In the genomic region with DNA sequence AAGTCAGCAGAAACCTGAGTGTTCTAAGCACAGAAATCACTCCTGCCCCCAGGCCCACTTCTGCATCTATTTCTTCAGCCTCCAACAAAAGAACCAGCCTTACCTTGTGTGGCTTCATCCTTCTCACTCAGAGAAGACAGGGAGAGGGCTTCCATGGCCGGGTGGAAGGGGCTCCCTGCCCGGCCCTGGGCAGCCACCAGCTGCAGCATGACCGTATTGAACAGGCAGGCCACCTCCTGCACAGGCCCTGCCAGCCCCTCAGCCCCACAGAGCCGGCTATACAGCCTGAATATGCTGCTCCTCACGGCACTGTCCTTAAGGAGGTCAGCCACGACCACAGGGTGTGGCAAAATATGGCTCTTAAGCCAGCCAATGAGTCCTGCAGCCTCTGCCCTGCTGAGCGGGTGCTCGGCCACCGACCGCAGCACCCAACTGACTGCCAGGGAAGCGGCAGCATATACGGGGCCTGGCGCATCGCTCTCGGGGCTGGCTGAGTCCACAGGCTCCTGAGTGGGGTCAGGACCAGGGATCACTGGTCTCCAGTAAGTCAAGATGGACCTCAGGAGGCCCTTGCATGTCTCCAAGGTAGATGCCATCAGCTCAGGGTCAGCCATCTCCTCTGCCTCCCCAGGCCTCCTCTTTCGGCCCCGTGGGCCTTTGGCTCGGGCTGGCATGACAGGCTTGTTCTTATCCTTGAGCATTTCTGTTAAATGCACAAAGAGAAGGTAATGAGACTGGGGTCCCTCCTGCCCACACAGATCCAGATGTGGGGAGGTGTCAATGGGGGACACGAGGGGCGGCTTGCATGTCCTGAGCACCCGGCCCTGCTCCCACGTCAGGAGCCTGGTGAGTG, we compare ENCODE assay signal across 16 cellular contexts. TPM values are rescaled to one million over a fixed set of nuclear protein-coding genes. Genes with fewer than 3 reads are reported as not detected.
DNase-seq lines count a peak whose midpoint lies in the region; ATAC-seq, FAIRE-seq and TF ChIP-seq lines count a peak whose summit lies in the region.
"Had no signal": no experiment of that assay in that cellular context is flagged by ENCODE, and none has a peak within 500 bp of the region (broad histone marks: within the 10 kb centered on the region; RNA-seq: fewer than 3 reads in every experiment).

No MANE protein-coding gene starts in this region.

- H3K4me1 ChIP-seq in HepG2 (ENCODE audit: insufficient read depth, low read length), result peaks cover 14% of the 10 kb centered on the region
- H3K4me1 ChIP-seq: HAP-1 had no signal

- no TSS peak for BruUV-seq in HepG2 (replicated peaks; lab: Mats Ljungman, UMichigan)

- H4K20me1 ChIP-seq in HepG2 (ENCODE audit: insufficient read depth, low read length), result no peaks in the 10 kb centered on the region

- H3K9me3 Mint-ChIP-seq in activated T-cell treated with anti-CD3 and anti-CD28 coated beads, Interleukin-2, amount 50 U/mL, for 24 hours, result no peaks in the 10 kb centered on the region
- H3K9me3 Mint-ChIP-seq in stimulated activated effector memory CD8-positive, alpha-beta T cell treated with anti-CD3 and anti-CD28 coated beads, Interleukin-12 subunit alpha, Interleukin-12 subunit beta, amount 100 ng/mL, for 72 hours, result no peaks in the 10 kb centered on the region
- H3K9me3 Mint-ChIP-seq in activated naive CD8-positive, alpha-beta T cell treated with anti-CD3 and anti-CD28 coated beads for 36 hours, result no peaks in the 10 kb centered on the region
- H3K9me3 Mint-ChIP-seq: CD4-positive, CD25-positive, alpha-beta regulatory T cell had no signal

- H3K4me2 ChIP-seq in HepG2 (ENCODE audit: low read depth, low read length), result no peak overlapping the region
- H3K4me2 ChIP-seq: BLaER1 treated with 17β-estradiol and CSF1 and Interleukin-3, amounts not matched to agents 10 nM and 100 nM had no signal

- peaks cover 96% of the 10 kb centered on the region for H3K36me3 Mint-ChIP-seq in activated T-cell treated with anti-CD3 and anti-CD28 coated beads, Interleukin-2, amount 50 U/mL, for 24 hours (ENCODE audit: low read depth)
- peaks cover 92% of the 10 kb centered on the region for H3K36me3 Mint-ChIP-seq in stimulated activated effector memory CD8-positive, alpha-beta T cell treated with anti-CD3 and anti-CD28 coated beads, Interleukin-12 subunit alpha, Interleukin-12 subunit beta, amount 100 ng/mL, for 72 hours
- peaks cover 16% of the 10 kb centered on the region for H3K36me3 Mint-ChIP-seq in activated naive CD8-positive, alpha-beta T cell treated with anti-CD3 and anti-CD28 coated beads for 36 hours

- in situ Hi-C loops in HepG2 (cut with HindIII; ENCODE audit: extremely low pct_ligation_motif_present, low pct_unique_long_range_greater_than_20kb), result no loop called here

- no peaks in the 10 kb centered on the region for H3K27me3 Mint-ChIP-seq in activated T-cell treated with anti-CD3 and anti-CD28 coated beads, Interleukin-2, amount 50 U/mL, for 24 hours
- no peaks in the 10 kb centered on the region for H3K27me3 Mint-ChIP-seq in activated naive CD8-positive, alpha-beta T cell treated with anti-CD3 and anti-CD28 coated beads for 36 hours
- H3K27me3 Mint-ChIP-seq: CD4-positive, CD25-positive, alpha-beta regulatory T cell had no signal

- CTCF ChIA-PET in RWPE1 (lab: Yijun Ruan, JAX), result no interaction called here
- CTCF ChIA-PET in HepG2 (lab: Yijun Ruan, JAX; ENCODE audit: low intra/inter-chr PET ratio, low total read pairs), result no interaction called here

- H3K36me3 ChIP-seq in HepG2 (replicated peaks in 1 of 2; ENCODE audit: control insufficient read depth in 1 of 2, insufficient read depth in 2 of 2, low read length in 2 of 2), result peaks cover 27 to 89% of the 10 kb centered on the region in 2 experiments

- H2AFZ ChIP-seq in HepG2 (ENCODE audit: low read length), result no peak overlapping the region

- H3K4me1 Mint-ChIP-seq in activated T-cell treated with anti-CD3 and anti-CD28 coated beads, Interleukin-2, amount 50 U/mL, for 24 hours (ENCODE audit: low read depth), result peaks cover 10% of the 10 kb centered on the region
- H3K4me1 Mint-ChIP-seq in stimulated activated effector memory CD8-positive, alpha-beta T cell treated with anti-CD3 and anti-CD28 coated beads, Interleukin-12 subunit alpha, Interleukin-12 subunit beta, amount 100 ng/mL, for 72 hours, result no peaks in the 10 kb centered on the region
- peaks cover 1% of the 10 kb centered on the region for H3K4me1 Mint-ChIP-seq in activated naive CD8-positive, alpha-beta T cell treated with anti-CD3 and anti-CD28 coated beads for 36 hours
- H3K4me1 Mint-ChIP-seq: CD4-positive, CD25-positive, alpha-beta regulatory T cell had no signal

- no peaks in the 10 kb centered on the region for H3K27me3 ChIP-seq in HepG2 (ENCODE audit: control insufficient read depth in 1 of 2, insufficient read depth in 2 of 2, low read length in 2 of 2)
- H3K27me3 ChIP-seq: BLaER1 treated with 17β-estradiol and CSF1 and Interleukin-3, amounts not matched to agents 10 nM and 100 nM had no signal

- ATAC-seq in HepG2, result no peak; the same call in 2 of the 3 replicates
- ATAC-seq in stimulated activated effector memory CD8-positive, alpha-beta T cell treated with anti-CD3 and anti-CD28 coated beads, Interleukin-12 subunit alpha, Interleukin-12 subunit beta, amount 100 ng/mL, for 72 hours, result peak; percentile 28
- ATAC-seq in GM19467 (IDR thresholded peaks at IDR 0.05; ENCODE audit: unreplicated experiment), result no peak

- H3K27ac ChIP-seq in RWPE1 (peak overlapping the region; percentile 15; the same call in 1 of the 2 replicates), HepG2 (ENCODE audit: extremely low read length, insufficient read depth, low read length) (peak overlapping the region; percentile 2)
- H3K27ac ChIP-seq: BLaER1 treated with 17β-estradiol and CSF1 and Interleukin-3, amounts not matched to agents 10 nM and 100 nM had no signal

- H3K9ac ChIP-seq in HepG2 (ENCODE audit: insufficient read depth, low read depth, low read length), result no peak overlapping the region
- H3K9ac ChIP-seq: BLaER1 treated with 17β-estradiol and CSF1 and Interleukin-3, amounts not matched to agents 10 nM and 100 nM had no signal

- no peaks in the 10 kb centered on the region for H3K79me2 ChIP-seq in HepG2 (ENCODE audit: insufficient read depth, low read length)

- no peak overlapping the region for H3K27ac Mint-ChIP-seq in activated T-cell treated with anti-CD3 and anti-CD28 coated beads, Interleukin-2, amount 50 U/mL, for 24 hours
- H3K27ac Mint-ChIP-seq in stimulated activated effector memory CD8-positive, alpha-beta T cell treated with anti-CD3 and anti-CD28 coated beads, Interleukin-12 subunit alpha, Interleukin-12 subunit beta, amount 100 ng/mL, for 72 hours, result peak overlapping the region; percentile 29
- no peak overlapping the region for H3K27ac Mint-ChIP-seq in activated naive CD8-positive, alpha-beta T cell treated with anti-CD3 and anti-CD28 coated beads for 36 hours
- H3K27ac Mint-ChIP-seq: CD4-positive, CD25-positive, alpha-beta regulatory T cell had no signal

- TF ChIP-seq CTCF in RWPE1 (conservative IDR thresholded peaks at IDR 0.05; ENCODE audit: low read depth) (no peak), HepG2 (CRISPR knock-in tag; IDR thresholded peaks at IDR 0.05) (no peak)

- WGBS in HepG2 (ENCODE audit: low lambda C conversion rate), result 92% methylated on average over 9 of the region's 22 CpGs

- no peak for FAIRE-seq in HepG2 (lab: Jason Lieb, UNC)
- FAIRE-seq: GM18507, H1 had no signal

- POLR2A ChIA-PET in RWPE1 (lab: Yijun Ruan, JAX; ENCODE audit: low non-redundant PET) (no interaction called here), HepG2 (lab: Yijun Ruan, JAX) (interaction anchor here (0.6 kb wide), 1 partner anchor 9 kb away, joined by 3 read pairs; no protein-coding TSS in a partner anchor)

- no peak for TF ChIP-seq POLR2A in HepG2 (IDR thresholded peaks at IDR 0.05; ENCODE audit: insufficient read depth in 1 of 2, low read depth in 2 of 2, low read length in 2 of 2)

- peak; percentile 25 for DNase-seq in activated T-cell treated with anti-CD3 and anti-CD28 coated beads, Interleukin-2, amount 50 U/mL, for 24 hours
- no peak for DNase-seq in activated T-cell treated with anti-CD3 and anti-CD28 coated beads, Interleukin-2, amount 50 U/mL, for 48 hours
- DNase-seq in RWPE1 (ENCODE audit: low spot score), result no peak
- DNase-seq in HepG2 (ENCODE audit: low spot score), result no peak
- no peak for DNase-seq in stimulated activated effector memory CD8-positive, alpha-beta T cell treated with anti-CD3 and anti-CD28 coated beads, Interleukin-12 subunit alpha, Interleukin-12 subunit beta, amount 100 ng/mL, for 72 hours (ENCODE audit: low spot score in 2 of 2)
- DNase-seq in OCI-M1 (lab: John Stamatoyannopoulos, UW), result no peak
- DNase-seq in activated naive CD8-positive, alpha-beta T cell treated with anti-CD3 and anti-CD28 coated beads for 36 hours, result no peak
- DNase-seq: 8988T; CD4-positive, CD25-positive, alpha-beta regulatory T cell; DMS 273 treated with DMSO at 0.1 percent for 48 hours had no signal

- no peak for TF ChIP-seq RAD21 in HepG2 (CRISPR knock-in tag; IDR thresholded peaks at IDR 0.05)

- TF ChIP-seq EP300 in HepG2 (IDR thresholded peaks at IDR 0.05; ENCODE audit: low read depth in 2 of 2, low read length in 2 of 2) (no peak), HepG2 (CRISPR knock-in tag; IDR thresholded peaks at IDR 0.05; ENCODE audit: borderline replicate concordance) (no peak)

- H3K4me3 ChIP-seq in HepG2 (replicated peaks in 1 of 3; ENCODE audit: insufficient read depth in 1 of 3, low read depth in 2 of 3, low read length in 3 of 3), result no peak overlapping the region
- H3K4me3 ChIP-seq: BLaER1 treated with 17β-estradiol and CSF1 and Interleukin-3, amounts not matched to agents 10 nM and 100 nM; HAP-1 had no signal

- intact Hi-C loops in HepG2 (cut with micrococcal nuclease; ENCODE audit: unreplicated experiment), result no loop called here

- no peaks in the 10 kb centered on the region for H3K9me3 ChIP-seq in HepG2 (ENCODE audit: low read length)
- H3K9me3 ChIP-seq: BLaER1 treated with 17β-estradiol and CSF1 and Interleukin-3, amounts not matched to agents 10 nM and 100 nM; HAP-1 had no signal

- no peak overlapping the region for H3K4me3 Mint-ChIP-seq in activated T-cell treated with anti-CD3 and anti-CD28 coated beads, Interleukin-2, amount 50 U/mL, for 24 hours
- no peak overlapping the region for H3K4me3 Mint-ChIP-seq in stimulated activated effector memory CD8-positive, alpha-beta T cell treated with anti-CD3 and anti-CD28 coated beads, Interleukin-12 subunit alpha, Interleukin-12 subunit beta, amount 100 ng/mL, for 72 hours
- no peak overlapping the region for H3K4me3 Mint-ChIP-seq in activated naive CD8-positive, alpha-beta T cell treated with anti-CD3 and anti-CD28 coated beads for 36 hours
- H3K4me3 Mint-ChIP-seq: CD4-positive, CD25-positive, alpha-beta regulatory T cell had no signal

RNA-seq across cellular contexts. Expression of a gene that starts 17.9 kb away (rescaled TPM):
- total RNA-seq in HepG2 (2016; rRNA removed; fragmentation: Illumina TruSeq; extraction: Trizol), result 0.88 and 1.2 TPM in 2 replicates
- 0.62 and 1.0 TPM in 2 replicates for total RNA-seq in HepG2 (2016; cell fraction: cytosol; rRNA removed; fragmentation: Illumina TruSeq; extraction: Trizol; ENCODE audit: low read depth)
- total RNA-seq in HepG2 (2016; cell fraction: insoluble cytoplasmic fraction; rRNA removed; fragmentation: Illumina TruSeq; extraction: Trizol), result 1.5 and 1.9 TPM in 2 replicates
- total RNA-seq in HepG2 (2016; cell fraction: membrane; rRNA removed; fragmentation: Illumina TruSeq; extraction: Trizol), result 0.65 and 1.1 TPM in 2 replicates
- 0.85 and 1.5 TPM in 2 replicates for total RNA-seq in HepG2 (2016; cell fraction: nucleus; rRNA removed; fragmentation: Illumina TruSeq; extraction: Trizol)
- polyA plus RNA-seq in HepG2 (2011; rRNA removed), result 0.46 and 0.57 TPM in 2 replicates
- polyA plus RNA-seq in HepG2 (2011; cell fraction: cytosol; rRNA removed), result 0.27 and 0.59 TPM in 2 replicates
- polyA plus RNA-seq in HepG2 (2011; cell fraction: nucleus; rRNA removed), result 0.21 and 0.39 TPM in 2 replicates
- polyA plus RNA-seq in HepG2 (2012), result not detected in 2 replicates
- polyA plus RNA-seq in HepG2 (2016; cell fraction: cytosol; fragmentation: Illumina TruSeq; extraction: Trizol; ENCODE audit: low read depth), result 0.73 and 1.00 TPM in 2 replicates
- polyA plus RNA-seq in HepG2 (2016; cell fraction: insoluble cytoplasmic fraction; fragmentation: Illumina TruSeq; extraction: Trizol; ENCODE audit: low read depth), result 1.3 and 1.7 TPM in 2 replicates
- 0.56 and 0.84 TPM in 2 replicates for polyA plus RNA-seq in HepG2 (2016; cell fraction: membrane; fragmentation: Illumina TruSeq; extraction: Trizol; ENCODE audit: low read depth)
- 1.9 and 2.4 TPM in 2 replicates for polyA plus RNA-seq in HepG2 (2016; cell fraction: nucleus; fragmentation: Illumina TruSeq; extraction: Trizol; ENCODE audit: insufficient read depth, low read depth)
- polyA minus RNA-seq in HepG2 (2011; rRNA and poly(A)+ RNA removed; ENCODE audit: low replicate concordance), result 1.4 TPM in 1 of 2 replicates, not detected in the other
- polyA minus RNA-seq in HepG2 (2011; cell fraction: cytosol; rRNA and poly(A)+ RNA removed), result not detected in 2 replicates
- polyA minus RNA-seq in HepG2 (2011; cell fraction: nucleus; rRNA and poly(A)+ RNA removed), result 0.90 TPM in 1 of 2 replicates, not detected in the other
- not detected for total RNA-seq in activated naive CD8-positive, alpha-beta T cell treated with anti-CD3 and anti-CD28 coated beads for 36 hours
- total RNA-seq: CD4-positive, CD25-positive, alpha-beta regulatory T cell; Daoy; H1 had no signal
- polyA plus RNA-seq: CD4-positive, CD25-positive, alpha-beta regulatory T cell; H1 had no signal

RNA-seq across cellular contexts. Expression of a gene that starts 37.7 kb away (rescaled TPM):
- 41.4 and 58.3 TPM in 2 replicates for total RNA-seq in HepG2 (2016; rRNA removed; fragmentation: Illumina TruSeq; extraction: Trizol)
- total RNA-seq in HepG2 (2016; cell fraction: cytosol; rRNA removed; fragmentation: Illumina TruSeq; extraction: Trizol; ENCODE audit: low read depth), result 7.4 and 7.8 TPM in 2 replicates
- 40.8 and 61.3 TPM in 2 replicates for total RNA-seq in HepG2 (2016; cell fraction: insoluble cytoplasmic fraction; rRNA removed; fragmentation: Illumina TruSeq; extraction: Trizol)
- 19.3 and 20.0 TPM in 2 replicates for total RNA-seq in HepG2 (2016; cell fraction: membrane; rRNA removed; fragmentation: Illumina TruSeq; extraction: Trizol)
- total RNA-seq in HepG2 (2016; cell fraction: nucleus; rRNA removed; fragmentation: Illumina TruSeq; extraction: Trizol), result 14.1 and 15.8 TPM in 2 replicates
- 5.8 and 11.2 TPM in 2 replicates for polyA plus RNA-seq in HepG2 (2011; rRNA removed)
- polyA plus RNA-seq in HepG2 (2011; cell fraction: cytosol; rRNA removed), result 8.6 and 12.2 TPM in 2 replicates
- polyA plus RNA-seq in HepG2 (2011; cell fraction: nucleus; rRNA removed), result 2.3 and 2.5 TPM in 2 replicates
- polyA plus RNA-seq in HepG2 (2012), result 7.5 and 12.7 TPM in 2 replicates
- polyA plus RNA-seq in HepG2 (2016; cell fraction: cytosol; fragmentation: Illumina TruSeq; extraction: Trizol; ENCODE audit: low read depth), result 7.4 and 7.6 TPM in 2 replicates
- 70.0 and 79.3 TPM in 2 replicates for polyA plus RNA-seq in HepG2 (2016; cell fraction: insoluble cytoplasmic fraction; fragmentation: Illumina TruSeq; extraction: Trizol; ENCODE audit: low read depth)
- 16.0 and 16.2 TPM in 2 replicates for polyA plus RNA-seq in HepG2 (2016; cell fraction: membrane; fragmentation: Illumina TruSeq; extraction: Trizol; ENCODE audit: low read depth)
- 29.4 and 31.6 TPM in 2 replicates for polyA plus RNA-seq in HepG2 (2016; cell fraction: nucleus; fragmentation: Illumina TruSeq; extraction: Trizol; ENCODE audit: insufficient read depth, low read depth)
- polyA minus RNA-seq in HepG2 (2011; rRNA and poly(A)+ RNA removed; ENCODE audit: low replicate concordance), result 2.9 and 4.2 TPM in 2 replicates
- polyA minus RNA-seq in HepG2 (2011; cell fraction: cytosol; rRNA and poly(A)+ RNA removed), result 3.0 and 4.8 TPM in 2 replicates
- 2.1 and 4.4 TPM in 2 replicates for polyA minus RNA-seq in HepG2 (2011; cell fraction: nucleus; rRNA and poly(A)+ RNA removed)
- total RNA-seq in activated naive CD8-positive, alpha-beta T cell treated with anti-CD3 and anti-CD28 coated beads for 36 hours, result 10 to 100 TPM; 36.3 to 38.5 TPM
